14 cellular contexts compared by ENCODE assay signal in the genomic region with DNA sequence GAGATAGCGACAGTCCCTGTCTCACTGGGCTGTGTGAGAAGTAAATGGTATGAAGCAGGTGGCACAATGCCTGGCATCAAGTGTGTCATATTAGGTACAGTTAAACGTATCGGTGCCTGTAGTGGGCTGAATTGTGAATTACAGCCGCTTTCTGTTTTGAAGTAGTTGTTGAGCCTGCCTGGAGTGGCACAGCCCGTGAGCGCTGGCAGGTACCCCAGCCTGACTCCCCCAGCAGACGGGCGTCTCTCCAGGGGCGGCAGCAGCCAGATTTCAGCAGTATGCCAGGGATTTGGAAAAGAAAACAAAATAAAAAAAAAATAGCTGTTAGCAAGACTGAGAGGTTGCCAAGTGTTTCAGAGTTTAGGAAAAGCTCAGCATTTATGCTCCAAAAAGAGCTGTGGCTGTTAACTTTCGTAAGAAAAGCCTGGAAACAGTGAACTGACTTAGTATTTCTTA. TPM values are rescaled to one million over a fixed set of nuclear protein-coding genes. Genes with fewer than 3 reads are reported as not detected.
DNase-seq lines count a peak whose midpoint lies in the region; ATAC-seq and TF ChIP-seq lines count a peak whose summit lies in the region.
"Had no signal": no experiment of that assay in that cellular context is flagged by ENCODE, and none has a peak within 500 bp of the region (broad histone marks: within the 10 kb centered on the region; RNA-seq: fewer than 3 reads in every experiment).

No MANE protein-coding gene starts in this region.

- intact Hi-C loops in right cardiac atrium (cut with DNase I), result no loop called here
- intact Hi-C loops in stomach (cut with DNase I; ENCODE audit: low total_unique reads), result no loop called here

- H3K27me3 ChIP-seq in right cardiac atrium (ENCODE audit: control insufficient read depth, insufficient read depth) (no peaks in the 10 kb centered on the region), HAP-1 (ENCODE audit: low read depth) (no peaks in the 10 kb centered on the region), stomach (no peaks in the 10 kb centered on the region)

- in situ Hi-C loops in HAP-1 (cut with MboI; ENCODE audit: low sequenced_read_pairs), result no loop called here

- H3K36me3 ChIP-seq in HAP-1 (replicated peaks), result peaks cover 4% of the 10 kb centered on the region; the same call in 1 of the 2 replicates
- peaks cover 0 to 7% (median 0%) of the 10 kb centered on the region in 4 donors for H3K36me3 ChIP-seq in stomach

- no peaks in the 10 kb centered on the region for H3K9me3 ChIP-seq in right cardiac atrium (ENCODE audit: control insufficient read depth, low read length)
- no peaks in the 10 kb centered on the region for H3K9me3 ChIP-seq in HAP-1
- no peaks in the 10 kb centered on the region for H3K9me3 ChIP-seq in stomach

- H3K4me3 ChIP-seq in right cardiac atrium (ENCODE audit: low read length) (no peak overlapping the region), HAP-1 (no peak overlapping the region), stomach (no peak overlapping the region)

- ATAC-seq in right cardiac atrium (peak; percentile 32 to 60), HG03460 (IDR thresholded peaks at IDR 0.05; ENCODE audit: unreplicated experiment) (no peak), GM21825 (IDR thresholded peaks at IDR 0.05; ENCODE audit: unreplicated experiment) (no peak)
- ATAC-seq: activated T-cell treated with anti-CD3 and anti-CD28 coated beads, Interleukin-2, amount 50 U/mL, for 4 hours; stimulated activated memory B cell treated with anti-CD40 and anti-IgM and Interleukin-4, amounts not matched to agents 10 μg/mL and 1 μg/mL and 100 μg/mL, for 72 hours had no signal

- H3K27ac ChIP-seq in right cardiac atrium (ENCODE audit: low read length), result no peak overlapping the region
- H3K27ac ChIP-seq in stomach, result peak overlapping the region in 1 of 5 donors; percentile 53

- 64% methylated on average over 10 of the region's 10 CpGs for WGBS in right cardiac atrium
- 70 to 82% (median 78%) methylated on average over 10 of the region's 10 CpGs for WGBS in stomach, 5 donors

- no peak for TF ChIP-seq CTCF in stomach (IDR thresholded peaks at IDR 0.05)

- H3K4me1 ChIP-seq in right cardiac atrium (ENCODE audit: control insufficient read depth, insufficient read depth, low read length) (no peaks in the 10 kb centered on the region), HAP-1 (no peaks in the 10 kb centered on the region), stomach (peaks cover 0 to 21% (median 12%) of the 10 kb centered on the region in 4 donors)

- no peak for TF ChIP-seq EP300 in stomach (IDR thresholded peaks at IDR 0.05)

- no peak for TF ChIP-seq POLR2A in stomach (IDR thresholded peaks at IDR 0.05)

- DNase-seq in NCI-H1105 treated with DMSO at 0.1 percent for 48 hours (lab: John Stamatoyannopoulos, UW) (peak; percentile 97), amygdala (lab: John Stamatoyannopoulos, UW) (peak in 46 of 56 donors; percentile 6 to 76 (median 36)), right cardiac atrium (peak; percentile 59 to 89 (median 88)), putamen (ENCODE audit: low spot score) (peak; percentile 42), HAP-1 (ENCODE audit: low spot score in 2 of 2) (no peak), stomach (no peak)
- DNase-seq: activated T-cell treated with anti-CD3 and anti-CD28 coated beads, Interleukin-2, amount 50 U/mL, for 4 hours; CD4-positive, alpha-beta T cell; H9; MV-4-11 had no signal

RNA-seq across cellular contexts. Expression of gene GPR153, which starts 26.6 kb away (rescaled TPM):
- total RNA-seq in right cardiac atrium, result 10 to 100 TPM in 2 of 4 donors, 1 to 10 TPM in 2; 6.7 to 14.3 (median 10.5) TPM
- 9.3 TPM for polyA plus RNA-seq in right cardiac atrium
- 10 to 100 TPM in 1 of 5 donors, 1 to 10 TPM in 4; 1.8 to 63.1 (median 3.6) TPM for total RNA-seq in stomach
- 1 to 10 TPM; 2.2 to 3.1 (median 2.6) TPM for polyA plus RNA-seq in stomach

RNA-seq across cellular contexts. Expression of gene HES3, which starts 43.5 kb away (rescaled TPM):
- not detected for total RNA-seq in right cardiac atrium
- polyA plus RNA-seq in right cardiac atrium, result not detected
- not detected for total RNA-seq in stomach
- polyA plus RNA-seq in stomach, result not detected
- total RNA-seq: activated T-cell treated with anti-CD3 and anti-CD28 coated beads, Interleukin-2, amount 50 U/mL, for 4 hours; CD4-positive, alpha-beta T cell; pulmonary artery endothelial cell had no signal

RNA-seq across cellular contexts. Expression of gene ICMT, which starts 51.7 kb away (rescaled TPM):
- total RNA-seq in right cardiac atrium (10 to 100 TPM; 52.1 to 59.6 (median 54.1) TPM), stomach (10 to 100 TPM; 16.3 to 67.9 (median 35.2) TPM)
- polyA plus RNA-seq in right cardiac atrium (39.9 TPM), stomach (10 to 100 TPM in 2 of 3 donors, 1 to 10 TPM in 1; 9.9 to 15.9 (median 14.6) TPM)

Comparison
In these comparisons a context has a peak if more than half of its experiments do, and no peak if none do; other contexts are left out.
1. DNase-seq: peak in NCI-H1105 treated with DMSO at 0.1 percent for 48 hours (single experiment), amygdala (46 of 56), right cardiac atrium (3 of 3) and putamen (single experiment); none in HAP-1 (0 of 2) and stomach (single experiment).
2. ATAC-seq: peak in right cardiac atrium (2 of 2); none in HG03460 (single experiment) and GM21825 (single experiment).